In the genomic region with DNA sequence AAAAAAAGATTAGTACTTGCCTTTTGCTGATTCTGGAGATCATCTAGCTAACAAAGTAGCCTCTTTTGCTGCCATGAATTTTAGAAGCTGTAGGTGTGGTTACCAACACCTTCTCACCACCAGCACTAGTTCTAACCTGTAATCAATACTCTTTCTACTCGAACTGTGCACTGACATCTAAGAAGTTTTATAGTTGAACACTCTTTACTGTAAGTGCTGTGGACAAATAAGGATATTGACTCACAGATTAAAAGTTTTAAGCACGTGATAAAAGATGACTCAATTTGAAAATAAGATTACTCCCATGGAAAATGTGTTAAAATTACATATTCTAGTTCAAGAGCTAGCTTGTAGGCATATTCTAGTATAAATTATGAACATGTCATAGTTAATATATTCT, we compare ENCODE assay signal across 16 cellular contexts.
DNase-seq lines count a peak whose midpoint lies in the region; ATAC-seq, FAIRE-seq and TF ChIP-seq lines count a peak whose summit lies in the region.
"Had no signal": no experiment of that assay in that cellular context is flagged by ENCODE, and none has a peak within 500 bp of the region (broad histone marks: within the 10 kb centered on the region; RNA-seq: fewer than 3 reads in every experiment).

No MANE protein-coding gene starts in this region.

- no peaks in the 10 kb centered on the region for H3K9me3 ChIP-seq in Karpas-422 (ENCODE audit: low read length)
- H3K9me3 ChIP-seq in MM.1S (replicated peaks; ENCODE audit: insufficient read depth, low read length): no peaks in the 10 kb centered on the region
- H3K9me3 ChIP-seq: tibial artery had no signal

- no peak for TF ChIP-seq POLR2A in H54 (IDR thresholded peaks at IDR 0.05; ENCODE audit: low read depth, low read length)

- H3F3A ChIP-seq in MM.1S (ENCODE audit: insufficient read depth, low read length): no peaks in the 10 kb centered on the region

- H2AFZ ChIP-seq in Karpas-422 (ENCODE audit: low read length) (no peak overlapping the region), MM.1S (ENCODE audit: low read length) (no peak overlapping the region)

- H3K9ac ChIP-seq in Karpas-422 (ENCODE audit: low read length): no peak overlapping the region
- no peak overlapping the region for H3K9ac ChIP-seq in MM.1S (ENCODE audit: low read length)

- H3K27ac ChIP-seq in brain microvascular endothelial cell: peak overlapping the region; percentile 54
- H3K27ac ChIP-seq in Karpas-422 (ENCODE audit: low read length): no peak overlapping the region
- no peak overlapping the region for H3K27ac ChIP-seq in MM.1S (ENCODE audit: low read length)
- H3K27ac ChIP-seq: tibial artery had no signal

- H3K79me2 ChIP-seq in Karpas-422 (ENCODE audit: low read length) (no peaks in the 10 kb centered on the region), MM.1S (ENCODE audit: low read length) (no peaks in the 10 kb centered on the region)

- ATAC-seq in left colon: peak; percentile 30
- ATAC-seq: naive thymus-derived CD4-positive, alpha-beta T cell had no signal

- H3K4me3 ChIP-seq in brain microvascular endothelial cell (ENCODE audit: low read depth, low read length) (no peak overlapping the region), Karpas-422 (ENCODE audit: low read length) (no peak overlapping the region), MM.1S (ENCODE audit: low read length) (no peak overlapping the region)
- H3K4me3 ChIP-seq: tibial artery had no signal

- in situ Hi-C loops in brain microvascular endothelial cell (cut with HindIII; ENCODE audit: low pct_ligation_motif_present, low sequenced_read_pairs): no loop called here

- H3K4me1 ChIP-seq in Karpas-422 (ENCODE audit: low read length): peaks cover 23% of the 10 kb centered on the region
- no peaks in the 10 kb centered on the region for H3K4me1 ChIP-seq in MM.1S (ENCODE audit: low read length)

- H3K27me3 ChIP-seq in brain microvascular endothelial cell (replicated peaks) (no peaks in the 10 kb centered on the region), Karpas-422 (ENCODE audit: low read length) (no peaks in the 10 kb centered on the region), MM.1S (replicated peaks; ENCODE audit: insufficient read depth, low read length) (no peaks in the 10 kb centered on the region)
- H3K27me3 ChIP-seq: tibial artery had no signal

- no peak overlapping the region for H3K4me2 ChIP-seq in Karpas-422 (ENCODE audit: low read depth, low read length, poor library complexity, severe bottlenecking)
- no peak overlapping the region for H3K4me2 ChIP-seq in MM.1S (ENCODE audit: low read depth, low read length)

- H3K36me3 ChIP-seq in brain microvascular endothelial cell (replicated peaks) (peaks cover 3% of the 10 kb centered on the region), Karpas-422 (ENCODE audit: insufficient read depth, low read length) (no peaks in the 10 kb centered on the region), MM.1S (replicated peaks; ENCODE audit: insufficient read depth, low read length) (no peaks in the 10 kb centered on the region)

- TF ChIP-seq CTCF in brain microvascular endothelial cell (IDR thresholded peaks at IDR 0.05; ENCODE audit: low read depth, low read length, missing control alignments) (no peak), MM.1S (IDR thresholded peaks at IDR 0.05; ENCODE audit: low read length) (no peak)

- peak; percentile 38 for DNase-seq in AG20443 (ENCODE audit: low spot score)
- no peak for DNase-seq in H54 (ENCODE audit: insufficient read length, low spot score)
- DNase-seq in brain microvascular endothelial cell: no peak
- DNase-seq in left colon: no peak
- no peak for DNase-seq in Karpas-422
- DNase-seq in mesenteric fat pad (ENCODE audit: low spot score): no peak
- DNase-seq in MM.1S: no peak
- DNase-seq: activated gamma-delta T cell treated with Interleukin-2 at 50 U/mL for 16 hours; cerebellar nuclear complex; DMS79 treated with DMSO at 0.1 percent for 48 hours; MV-4-11; naive thymus-derived CD4-positive, alpha-beta T cell; NCI-H82; RPMI8226; tibial artery had no signal

- intact Hi-C loops in left colon (cut with DNase I, micrococcal nuclease): no loop called here

- peak; percentile 73 for FAIRE-seq in H54 (lab: Jason Lieb, UNC)
- FAIRE-seq: HTR-8/SVneo had no signal

- no peaks in the 10 kb centered on the region for H3K9me2 ChIP-seq in Karpas-422 (replicated peaks; ENCODE audit: insufficient read depth, low read length)
- H3K9me2 ChIP-seq in MM.1S (replicated peaks; ENCODE audit: insufficient read depth, low read length): no peaks in the 10 kb centered on the region

- no peaks in the 10 kb centered on the region for H4K20me1 ChIP-seq in Karpas-422 (ENCODE audit: insufficient read depth, low read depth, low read length)
- no peaks in the 10 kb centered on the region for H4K20me1 ChIP-seq in MM.1S (ENCODE audit: insufficient read depth, low read length)
